Comparison of ENCODE assay signal across 9 cellular contexts in the genomic region with DNA sequence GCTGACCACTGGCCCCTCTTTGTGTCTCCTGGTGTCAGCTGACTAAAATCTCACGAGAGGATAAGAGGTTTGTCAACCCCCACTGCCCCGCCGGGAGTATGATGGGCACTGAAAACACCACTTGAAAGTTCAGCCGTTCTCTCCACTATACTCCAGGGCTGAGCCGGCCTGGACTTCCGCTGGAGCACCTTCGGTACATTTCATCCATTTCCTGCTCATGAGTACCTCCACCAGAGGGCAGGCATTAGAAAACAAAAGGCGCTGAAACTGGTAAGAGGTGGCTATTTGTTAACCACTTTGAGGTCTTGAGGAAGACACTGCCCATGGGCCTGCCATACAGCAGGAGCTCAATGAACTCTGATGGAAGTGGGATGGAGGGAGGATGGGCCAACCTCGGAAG. TPM values are rescaled to one million over a fixed set of nuclear protein-coding genes. Genes with fewer than 3 reads are reported as not detected.
DNase-seq lines count a peak whose midpoint lies in the region; TF ChIP-seq lines count a peak whose summit lies in the region.
"Had no signal": no experiment of that assay in that cellular context is flagged by ENCODE, and none has a peak within 500 bp of the region (broad histone marks: within the 10 kb centered on the region; RNA-seq: fewer than 3 reads in every experiment).

No MANE protein-coding gene starts in this region.

- no peak overlapping the region for H3K27ac ChIP-seq in transverse colon
- H3K27ac ChIP-seq in breast epithelium = no peak overlapping the region

- no peaks in the 10 kb centered on the region for H3K9me3 Mint-ChIP-seq in activated CD4-positive, alpha-beta T cell treated with anti-CD3 and anti-CD28 coated beads, Interleukin-2, amount 10 ng/mL, durations not matched to agents 24 days and 14 days
- H3K9me3 Mint-ChIP-seq: CD8-positive, alpha-beta memory T cell had no signal

- H3K4me1 Mint-ChIP-seq in activated CD4-positive, alpha-beta T cell treated with anti-CD3 and anti-CD28 coated beads, Interleukin-2, amount 10 ng/mL, durations not matched to agents 24 days and 14 days = peaks cover 3% of the 10 kb centered on the region
- H3K4me1 Mint-ChIP-seq: CD8-positive, alpha-beta memory T cell had no signal

- TF ChIP-seq CTCF in fibroblast of villous mesenchyme (IDR thresholded peaks at IDR 0.05; ENCODE audit: insufficient read depth, low read depth, low read length) (peak; percentile 45), transverse colon (IDR thresholded peaks at IDR 0.05) (peak in 4 of 5 experiments; percentile 11 to 41 (median 27)), breast epithelium (IDR thresholded peaks at IDR 0.05) (no peak)

- peaks cover 50% of the 10 kb centered on the region for H3K36me3 Mint-ChIP-seq in activated CD4-positive, alpha-beta T cell treated with anti-CD3 and anti-CD28 coated beads, Interleukin-2, amount 10 ng/mL, durations not matched to agents 24 days and 14 days (ENCODE audit: low read depth)

- in situ Hi-C loops in transverse colon (cut with MboI; ENCODE audit: low pct_ligation_motif_present in 1 of 4, low pct_unique_long_range_greater_than_20kb in 1 of 4, low sequenced_read_pairs in 3 of 4) = loop anchor here in 3 of 4 donors (10.0 to 25.0 kb wide), 5 partner anchors 198 to 1216 kb away; a partner anchor contains a TSS

- H3K9me3 ChIP-seq in transverse colon = no peaks in the 10 kb centered on the region
- H3K9me3 ChIP-seq in breast epithelium = no peaks in the 10 kb centered on the region

- intact Hi-C loops in activated CD4-positive, alpha-beta T cell treated with anti-CD3 and anti-CD28 coated beads, Interleukin-2, amount 10 ng/mL, durations not matched to agents 24 days and 14 days (cut with micrococcal nuclease) = no loop called here
- intact Hi-C loops in transverse colon (cut with DNase I; ENCODE audit: low total_unique reads) (no loop called here), posterior cingulate gyrus (cut with DNase I) (no loop called here), breast epithelium (cut with DNase I; ENCODE audit: low total_unique reads) (no loop called here)

- TF ChIP-seq EP300 in transverse colon (IDR thresholded peaks at IDR 0.05; ENCODE audit: low read depth) = no peak

- peaks cover 0 to 45% (median 8%) of the 10 kb centered on the region in 4 donors for H3K36me3 ChIP-seq in transverse colon
- H3K36me3 ChIP-seq in breast epithelium = no peaks in the 10 kb centered on the region

- no peak overlapping the region for H3K4me3 Mint-ChIP-seq in activated CD4-positive, alpha-beta T cell treated with anti-CD3 and anti-CD28 coated beads, Interleukin-2, amount 10 ng/mL, durations not matched to agents 24 days and 14 days
- H3K4me3 Mint-ChIP-seq: CD8-positive, alpha-beta memory T cell had no signal

- H3K4me1 ChIP-seq in transverse colon (no peaks in the 10 kb centered on the region), breast epithelium (no peaks in the 10 kb centered on the region)

- H3K27ac Mint-ChIP-seq in activated CD4-positive, alpha-beta T cell treated with anti-CD3 and anti-CD28 coated beads, Interleukin-2, amount 10 ng/mL, durations not matched to agents 24 days and 14 days = no peak overlapping the region

- no peaks in the 10 kb centered on the region for H3K27me3 Mint-ChIP-seq in activated CD4-positive, alpha-beta T cell treated with anti-CD3 and anti-CD28 coated beads, Interleukin-2, amount 10 ng/mL, durations not matched to agents 24 days and 14 days
- H3K27me3 Mint-ChIP-seq: CD8-positive, alpha-beta memory T cell had no signal

- H3K4me3 ChIP-seq in fibroblast of villous mesenchyme (ENCODE audit: low read depth, low read length) (no peak overlapping the region), transverse colon (no peak overlapping the region), breast epithelium (no peak overlapping the region)

- TF ChIP-seq POLR2A in transverse colon (IDR thresholded peaks at IDR 0.05) (no peak), breast epithelium (IDR thresholded peaks at IDR 0.05) (no peak)

- peak; percentile 56 for DNase-seq in activated CD4-positive, alpha-beta T cell treated with anti-CD3 and anti-CD28 coated beads, Interleukin-2, amount 10 ng/mL, durations not matched to agents 24 days and 14 days
- DNase-seq in activated CD4-positive, alpha-beta T cell treated with anti-CD3 and anti-CD28 coated beads, Interleukin-2, amount 50 U/mL, for 1 hour = no peak
- DNase-seq in RPMI7951 (ENCODE audit: low read depth) = peak; percentile 40
- DNase-seq in fibroblast of villous mesenchyme (ENCODE audit: low read depth) = no peak
- DNase-seq in transverse colon = no peak
- DNase-seq in posterior cingulate gyrus = no peak
- no peak for DNase-seq in breast epithelium (ENCODE audit: low spot score in 2 of 2)
- DNase-seq in epidermal melanocyte (ENCODE audit: insufficient read length, low spot score) = no peak
- DNase-seq: CD8-positive, alpha-beta memory T cell had no signal

- H3K27me3 ChIP-seq in transverse colon (no peaks in the 10 kb centered on the region), breast epithelium (no peaks in the 10 kb centered on the region)

- WGBS in transverse colon (ENCODE audit: low coverage in 1 of 2), 2 donors = 77% methylated on average over 9 of the region's 9 CpGs; no CpG with 5 or more reads in 1 of the 2 donors

RNA-seq across cellular contexts. Expression of a gene that starts 17.9 kb away (rescaled TPM):
- total RNA-seq in activated CD4-positive, alpha-beta T cell treated with anti-CD3 and anti-CD28 coated beads, Interleukin-2, amount 10 ng/mL, durations not matched to agents 24 days and 14 days = not detected in 2 replicates
- total RNA-seq in RPMI7951 (2014; rRNA removed; shearing (Covaris generic)) = not detected in 2 replicates
- not detected in 2 replicates for total RNA-seq in fibroblast of villous mesenchyme
- total RNA-seq in transverse colon = not detected
- not detected for total RNA-seq in breast epithelium
- total RNA-seq: CD8-positive, alpha-beta memory T cell had no signal

Comparison
In these comparisons a context has a peak if more than half of its experiments do, and no peak if none do; other contexts are left out.
1. DNase-seq: peak in activated CD4-positive, alpha-beta T cell treated with anti-CD3 and anti-CD28 coated beads, Interleukin-2, amount 10 ng/mL, durations not matched to agents 24 days and 14 days (single experiment) and RPMI7951 (single experiment); none in activated CD4-positive, alpha-beta T cell treated with anti-CD3 and anti-CD28 coated beads, Interleukin-2, amount 50 U/mL, for 1 hour (single experiment), fibroblast of villous mesenchyme (single experiment), transverse colon (single experiment), posterior cingulate gyrus (0 of 10), breast epithelium (0 of 2) and epidermal melanocyte (single experiment).
2. CTCF ChIP-seq: peak in fibroblast of villous mesenchyme (single experiment) and transverse colon (4 of 5); none in breast epithelium (0 of 3).